In genomic region chr12:76033116-76034001, GRCh38 we compare ENCODE assay signal across 8 cellular contexts. TPM values are rescaled to one million over a fixed set of nuclear protein-coding genes. Genes with fewer than 3 reads are reported as not detected.
DNase-seq lines count a peak whose midpoint lies in the region; TF ChIP-seq lines count a peak whose summit lies in the region.

No MANE protein-coding gene starts in this region.

- H3K4me1 ChIP-seq in SJSA1 (replicated peaks), result peaks cover 33% of the 10 kb centered on the region

- H3K9me3 ChIP-seq in SJSA1 (replicated peaks), result no peaks in the 10 kb centered on the region

- H3K36me3 ChIP-seq in SJSA1, result peaks cover 33% of the 10 kb centered on the region

- DNase-seq in GM12865 (ENCODE audit: low read depth) (no peak), SJSA1 (ENCODE audit: low read depth in 1 of 2, low spot score in 2 of 2) (no peak), fibroblast of pulmonary artery (ENCODE audit: low read depth) (peak; percentile 64), renal cortical epithelial cell (ENCODE audit: low read depth) (peak; percentile 60), mucosa of gallbladder (ENCODE audit: low spot score) (no peak), NCI-H1092 treated with DMSO at 0.1 percent for 48 hours (lab: John Stamatoyannopoulos, UW) (no peak), NCI-H1092 (lab: John Stamatoyannopoulos, UW) (no peak)
- DNase-seq in activated effector memory CD4-positive, alpha-beta T cell treated with anti-CD3 and anti-CD28 coated beads, Interleukin-2, amount 50 U/mL, for 16 hours, result no peak

- TF ChIP-seq CTCF in GM12865 (IDR thresholded peaks at IDR 0.05; ENCODE audit: insufficient read depth, low read depth, low read length, missing control alignments) (no peak), fibroblast of pulmonary artery (IDR thresholded peaks at IDR 0.05; ENCODE audit: low read length, missing control alignments) (no peak)

- H3K27me3 ChIP-seq in SJSA1 (replicated peaks), result no peaks in the 10 kb centered on the region

- H3K27ac ChIP-seq in SJSA1, result peak overlapping the region; percentile 89

- H3K4me3 ChIP-seq in GM12865 (ENCODE audit: low read depth, low read length), result peak overlapping the region; percentile 75
- H3K4me3 ChIP-seq in SJSA1, result peak overlapping the region; percentile 71
- peak overlapping the region; percentile 94 for H3K4me3 ChIP-seq in fibroblast of pulmonary artery (replicated peaks; ENCODE audit: low read depth, low read length)

RNA-seq across cellular contexts. Expression of gene PHLDA1, which starts 1.8 kb away (rescaled TPM):
- 19.5 and 23.6 TPM in 2 replicates for total RNA-seq in SJSA1 (2014; rRNA removed; shearing (Covaris generic))
- total RNA-seq in renal cortical epithelial cell (38.2 and 68.7 TPM in 2 replicates), mucosa of gallbladder (5.2 TPM)

RNA-seq across cellular contexts. Expression of gene NAP1L1, which starts 51.1 kb away (rescaled TPM):
- 287 and 521 TPM in 2 replicates for total RNA-seq in SJSA1 (2014; rRNA removed; shearing (Covaris generic))
- total RNA-seq in renal cortical epithelial cell (309 and 481 TPM in 2 replicates), mucosa of gallbladder (317 TPM)

Comparison
In these comparisons a context has a peak if more than half of its experiments do, and no peak if none do; other contexts are left out.
1. DNase-seq: peak in fibroblast of pulmonary artery (single experiment) and renal cortical epithelial cell (single experiment); none in GM12865 (single experiment), SJSA1 (0 of 2), mucosa of gallbladder (single experiment), activated effector memory CD4-positive, alpha-beta T cell treated with anti-CD3 and anti-CD28 coated beads, Interleukin-2, amount 50 U/mL, for 16 hours (single experiment), NCI-H1092 treated with DMSO at 0.1 percent for 48 hours (single experiment) and NCI-H1092 (single experiment).
2. Peak in every context shown above with its lines, with median percentiles within 50 percentile points of each other: H3K4me3 ChIP-seq.